In the genomic region with DNA sequence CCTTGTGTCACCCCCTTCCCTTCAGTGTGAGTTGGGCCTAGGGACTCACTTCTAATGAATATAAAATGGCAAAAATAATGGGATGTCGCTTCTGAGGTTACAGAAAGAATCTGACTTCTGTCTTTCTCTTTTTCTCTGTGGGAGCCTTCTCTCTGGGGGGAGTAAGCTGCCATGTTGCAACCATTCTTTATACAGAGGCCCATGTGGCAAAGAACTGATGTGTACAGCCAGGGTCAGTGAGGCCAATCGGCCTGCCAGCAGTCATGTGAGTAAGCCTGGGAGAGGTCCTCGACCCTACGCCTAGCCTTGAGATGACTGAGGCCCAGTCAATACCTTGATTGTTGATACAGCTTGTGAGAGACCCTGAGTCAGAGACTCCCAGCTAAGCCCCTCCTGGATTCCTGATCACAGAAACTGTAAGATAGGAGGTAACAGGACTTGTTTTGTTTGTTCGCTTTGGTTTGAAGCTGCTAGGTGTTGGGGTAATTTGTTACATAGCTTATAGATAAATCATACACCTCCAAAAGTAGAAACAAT, we compare ENCODE assay signal across 1 cellular context.
A peak's percentile ranks its signal among the peaks of the same experiment; 100 is the strongest.
TF ChIP-seq lines count a peak whose summit lies in the region.

No MANE protein-coding gene starts in this region.

TF ChIP-seq in HepG2, 621 proteins besides CTCF, POLR2A, EP300 and RAD21 (continues in another document):
- TF ChIP-seq HMGA1 (CRISPR knock-in tag; conservative IDR thresholded peaks at IDR 0.05) (no peak), KMT2B (CRISPR knock-in tag; IDR thresholded peaks at IDR 0.05) (peak; percentile 75), PPARG (CRISPR knock-in tag; conservative IDR thresholded peaks at IDR 0.05) (0 out of 2 replicates have a peak, but pooled peaks have one; percentile 28), FOXA3 (CRISPR knock-in tag; IDR thresholded peaks at IDR 0.05) (peak; percentile 91), ZFP36L2 (CRISPR knock-in tag; IDR thresholded peaks at IDR 0.05) (0 out of 2 replicates have a peak, but pooled peaks have one; percentile 74), ZNF749 (CRISPR knock-in tag; IDR thresholded peaks at IDR 0.05; ENCODE audit: borderline replicate concordance) (peak; percentile 61; the same call in 1 of the 2 replicates), ELF3 (CRISPR knock-in tag; IDR thresholded peaks at IDR 0.05) (peak; percentile 52; the same call in 1 of the 2 replicates), MYPOP (CRISPR knock-in tag; IDR thresholded peaks at IDR 0.05) (peak; percentile 55; the same call in 1 of the 2 replicates), SALL1 (CRISPR knock-in tag; IDR thresholded peaks at IDR 0.05) (peak; percentile 95), MAFG (CRISPR knock-in tag; IDR thresholded peaks at IDR 0.05) (no peak), ZHX2 (IDR thresholded peaks at IDR 0.05; ENCODE audit: low read depth) (peak; percentile 38; the same call in 1 of the 2 replicates), ZHX2 (CRISPR knock-in tag; IDR thresholded peaks at IDR 0.05; ENCODE audit: borderline replicate concordance) (no peak), SAFB2 (CRISPR knock-in tag; IDR thresholded peaks at IDR 0.05; ENCODE audit: borderline replicate concordance, low read depth) (no peak), ZSCAN12 (CRISPR knock-in tag; IDR thresholded peaks at IDR 0.05) (no peak), PHF5A (CRISPR knock-in tag; IDR thresholded peaks at IDR 0.05; ENCODE audit: low read depth, unreplicated experiment) (peak; percentile 73), KDM4B (CRISPR knock-in tag; IDR thresholded peaks at IDR 0.05) (0 out of 2 replicates have a peak, but pooled peaks have one; percentile 65), NONO (IDR thresholded peaks at IDR 0.05) (no peak), NONO (CRISPR knock-in tag; conservative IDR thresholded peaks at IDR 0.05) (0 out of 2 replicates have a peak, but pooled peaks have one; percentile 29), ZNF281 (CRISPR knock-in tag; IDR thresholded peaks at IDR 0.05; ENCODE audit: borderline replicate concordance) (peak; percentile 42; the same call in 1 of the 2 replicates), EHMT2 (IDR thresholded peaks at IDR 0.05; ENCODE audit: borderline replicate concordance, low read depth, low read length) (peak; percentile 24; the same call in 1 of the 2 replicates), PHF21A (CRISPR knock-in tag; IDR thresholded peaks at IDR 0.05) (peak; percentile 79; the same call in 1 of the 2 replicates), SALL2 (CRISPR knock-in tag; IDR thresholded peaks at IDR 0.05) (no peak), ZNF143 (CRISPR knock-in tag; IDR thresholded peaks at IDR 0.05) (no peak), PITX1 (CRISPR knock-in tag; IDR thresholded peaks at IDR 0.05) (peak; percentile 69; the same call in 1 of the 2 replicates), TBX3 (IDR thresholded peaks at IDR 0.05; ENCODE audit: borderline replicate concordance) (peak; percentile 21; the same call in 1 of the 2 replicates), KAT7 (CRISPR knock-in tag; IDR thresholded peaks at IDR 0.05; ENCODE audit: borderline replicate concordance) (peak; percentile 73; the same call in 1 of the 2 replicates), XRCC5 (optimal IDR thresholded peaks at IDR 0.05; ENCODE audit: low read length) (peak; percentile 69), NR1H2 (CRISPR knock-in tag; IDR thresholded peaks at IDR 0.05; ENCODE audit: borderline replicate concordance, low read depth) (no peak), NCOA1 (CRISPR knock-in tag; IDR thresholded peaks at IDR 0.05) (0 out of 2 replicates have a peak, but pooled peaks have one; percentile 52), MYNN (CRISPR knock-in tag; IDR thresholded peaks at IDR 0.05; ENCODE audit: low read depth) (no peak), AHR (CRISPR knock-in tag; IDR thresholded peaks at IDR 0.05) (0 out of 2 replicates have a peak, but pooled peaks have one; percentile 52), PRPF4 (IDR thresholded peaks at IDR 0.05; ENCODE audit: low read depth, low read length, poor library complexity, severe bottlenecking) (no peak), CHD2 (IDR thresholded peaks at IDR 0.05; ENCODE audit: low read depth, low read length) (no peak), YEATS2 (CRISPR knock-in tag; IDR thresholded peaks at IDR 0.05; ENCODE audit: borderline replicate concordance) (peak; percentile 59; the same call in 1 of the 2 replicates)
- TF ChIP-seq, protein P1, sequence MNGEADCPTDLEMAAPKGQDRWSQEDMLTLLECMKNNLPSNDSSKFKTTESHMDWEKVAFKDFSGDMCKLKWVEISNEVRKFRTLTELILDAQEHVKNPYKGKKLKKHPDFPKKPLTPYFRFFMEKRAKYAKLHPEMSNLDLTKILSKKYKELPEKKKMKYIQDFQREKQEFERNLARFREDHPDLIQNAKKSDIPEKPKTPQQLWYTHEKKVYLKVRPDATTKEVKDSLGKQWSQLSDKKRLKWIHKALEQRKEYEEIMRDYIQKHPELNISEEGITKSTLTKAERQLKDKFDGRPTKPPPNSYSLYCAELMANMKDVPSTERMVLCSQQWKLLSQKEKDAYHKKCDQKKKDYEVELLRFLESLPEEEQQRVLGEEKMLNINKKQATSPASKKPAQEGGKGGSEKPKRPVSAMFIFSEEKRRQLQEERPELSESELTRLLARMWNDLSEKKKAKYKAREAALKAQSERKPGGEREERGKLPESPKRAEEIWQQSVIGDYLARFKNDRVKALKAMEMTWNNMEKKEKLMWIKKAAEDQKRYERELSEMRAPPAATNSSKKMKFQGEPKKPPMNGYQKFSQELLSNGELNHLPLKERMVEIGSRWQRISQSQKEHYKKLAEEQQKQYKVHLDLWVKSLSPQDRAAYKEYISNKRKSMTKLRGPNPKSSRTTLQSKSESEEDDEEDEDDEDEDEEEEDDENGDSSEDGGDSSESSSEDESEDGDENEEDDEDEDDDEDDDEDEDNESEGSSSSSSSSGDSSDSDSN (CRISPR knock-in tag; IDR thresholded peaks at IDR 0.05), result peak; percentile 71; the same call in 1 of the 2 replicates
- TF ChIP-seq, protein P2, sequence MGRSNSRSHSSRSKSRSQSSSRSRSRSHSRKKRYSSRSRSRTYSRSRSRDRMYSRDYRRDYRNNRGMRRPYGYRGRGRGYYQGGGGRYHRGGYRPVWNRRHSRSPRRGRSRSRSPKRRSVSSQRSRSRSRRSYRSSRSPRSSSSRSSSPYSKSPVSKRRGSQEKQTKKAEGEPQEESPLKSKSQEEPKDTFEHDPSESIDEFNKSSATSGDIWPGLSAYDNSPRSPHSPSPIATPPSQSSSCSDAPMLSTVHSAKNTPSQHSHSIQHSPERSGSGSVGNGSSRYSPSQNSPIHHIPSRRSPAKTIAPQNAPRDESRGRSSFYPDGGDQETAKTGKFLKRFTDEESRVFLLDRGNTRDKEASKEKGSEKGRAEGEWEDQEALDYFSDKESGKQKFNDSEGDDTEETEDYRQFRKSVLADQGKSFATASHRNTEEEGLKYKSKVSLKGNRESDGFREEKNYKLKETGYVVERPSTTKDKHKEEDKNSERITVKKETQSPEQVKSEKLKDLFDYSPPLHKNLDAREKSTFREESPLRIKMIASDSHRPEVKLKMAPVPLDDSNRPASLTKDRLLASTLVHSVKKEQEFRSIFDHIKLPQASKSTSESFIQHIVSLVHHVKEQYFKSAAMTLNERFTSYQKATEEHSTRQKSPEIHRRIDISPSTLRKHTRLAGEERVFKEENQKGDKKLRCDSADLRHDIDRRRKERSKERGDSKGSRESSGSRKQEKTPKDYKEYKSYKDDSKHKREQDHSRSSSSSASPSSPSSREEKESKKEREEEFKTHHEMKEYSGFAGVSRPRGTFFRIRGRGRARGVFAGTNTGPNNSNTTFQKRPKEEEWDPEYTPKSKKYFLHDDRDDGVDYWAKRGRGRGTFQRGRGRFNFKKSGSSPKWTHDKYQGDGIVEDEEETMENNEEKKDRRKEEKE (IDR thresholded peaks at IDR 0.05), result no peak
- TF ChIP-seq, protein P3, sequence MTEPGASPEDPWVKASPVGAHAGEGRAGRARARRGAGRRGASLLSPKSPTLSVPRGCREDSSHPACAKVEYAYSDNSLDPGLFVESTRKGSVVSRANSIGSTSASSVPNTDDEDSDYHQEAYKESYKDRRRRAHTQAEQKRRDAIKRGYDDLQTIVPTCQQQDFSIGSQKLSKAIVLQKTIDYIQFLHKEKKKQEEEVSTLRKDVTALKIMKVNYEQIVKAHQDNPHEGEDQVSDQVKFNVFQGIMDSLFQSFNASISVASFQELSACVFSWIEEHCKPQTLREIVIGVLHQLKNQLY (CRISPR knock-in tag; IDR thresholded peaks at IDR 0.05), result peak; percentile 77; the same call in 1 of the 2 replicates
- TF ChIP-seq, protein P4, sequence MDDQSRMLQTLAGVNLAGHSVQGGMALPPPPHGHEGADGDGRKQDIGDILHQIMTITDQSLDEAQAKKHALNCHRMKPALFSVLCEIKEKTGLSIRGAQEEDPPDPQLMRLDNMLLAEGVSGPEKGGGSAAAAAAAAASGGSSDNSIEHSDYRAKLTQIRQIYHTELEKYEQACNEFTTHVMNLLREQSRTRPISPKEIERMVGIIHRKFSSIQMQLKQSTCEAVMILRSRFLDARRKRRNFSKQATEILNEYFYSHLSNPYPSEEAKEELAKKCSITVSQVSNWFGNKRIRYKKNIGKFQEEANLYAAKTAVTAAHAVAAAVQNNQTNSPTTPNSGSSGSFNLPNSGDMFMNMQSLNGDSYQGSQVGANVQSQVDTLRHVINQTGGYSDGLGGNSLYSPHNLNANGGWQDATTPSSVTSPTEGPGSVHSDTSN (CRISPR knock-in tag; IDR thresholded peaks at IDR 0.05; ENCODE audit: borderline replicate concordance), result no peak
- TF ChIP-seq, protein P5, sequence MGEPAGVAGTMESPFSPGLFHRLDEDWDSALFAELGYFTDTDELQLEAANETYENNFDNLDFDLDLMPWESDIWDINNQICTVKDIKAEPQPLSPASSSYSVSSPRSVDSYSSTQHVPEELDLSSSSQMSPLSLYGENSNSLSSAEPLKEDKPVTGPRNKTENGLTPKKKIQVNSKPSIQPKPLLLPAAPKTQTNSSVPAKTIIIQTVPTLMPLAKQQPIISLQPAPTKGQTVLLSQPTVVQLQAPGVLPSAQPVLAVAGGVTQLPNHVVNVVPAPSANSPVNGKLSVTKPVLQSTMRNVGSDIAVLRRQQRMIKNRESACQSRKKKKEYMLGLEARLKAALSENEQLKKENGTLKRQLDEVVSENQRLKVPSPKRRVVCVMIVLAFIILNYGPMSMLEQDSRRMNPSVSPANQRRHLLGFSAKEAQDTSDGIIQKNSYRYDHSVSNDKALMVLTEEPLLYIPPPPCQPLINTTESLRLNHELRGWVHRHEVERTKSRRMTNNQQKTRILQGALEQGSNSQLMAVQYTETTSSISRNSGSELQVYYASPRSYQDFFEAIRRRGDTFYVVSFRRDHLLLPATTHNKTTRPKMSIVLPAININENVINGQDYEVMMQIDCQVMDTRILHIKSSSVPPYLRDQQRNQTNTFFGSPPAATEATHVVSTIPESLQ (CRISPR knock-in tag; conservative IDR thresholded peaks at IDR 0.05), result no peak
